12 cellular contexts compared by ENCODE assay signal in the genomic region with DNA sequence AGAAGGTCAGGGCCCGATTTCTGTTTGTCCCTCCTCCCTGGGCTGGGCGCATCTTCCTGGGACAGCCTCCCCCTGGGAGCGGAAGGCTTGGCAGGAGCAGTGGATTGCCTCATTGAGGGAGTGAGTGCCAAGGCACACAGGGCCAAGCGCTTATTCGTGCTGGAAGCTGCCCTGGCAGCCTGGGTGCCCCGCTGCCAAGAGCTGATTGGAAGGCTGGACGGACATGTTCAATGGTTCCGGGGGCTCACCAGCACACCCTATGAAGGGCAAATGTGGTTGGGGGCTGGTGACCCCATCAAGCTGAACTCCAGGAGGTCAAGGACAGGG. TPM values are rescaled to one million over a fixed set of nuclear protein-coding genes. Genes with fewer than 3 reads are reported as not detected.
A peak's percentile ranks its signal among the peaks of the same experiment; 100 is the strongest.
DNase-seq lines count a peak whose midpoint lies in the region; ATAC-seq, FAIRE-seq and TF ChIP-seq lines count a peak whose summit lies in the region.
"Had no signal": no experiment of that assay in that cellular context is flagged by ENCODE, and none has a peak within 500 bp of the region (broad histone marks: within the 10 kb centered on the region; RNA-seq: fewer than 3 reads in every experiment).

No MANE protein-coding gene starts in this region.

- no peak overlapping the region for H3K27ac Mint-ChIP-seq in activated naive CD4-positive, alpha-beta T cell treated with anti-CD3 and anti-CD28 coated beads, Interleukin-2, amount 50 U/mL, for 72 hours

- in situ Hi-C loops in gastrocnemius medialis (cut with MboI; ENCODE audit: low sequenced_read_pairs in 4 of 4): no loop called here

- peaks cover 0 to 20% of the 10 kb centered on the region in 2 donors for H3K36me3 Mint-ChIP-seq in activated naive CD4-positive, alpha-beta T cell treated with anti-CD3 and anti-CD28 coated beads, Interleukin-2, amount 50 U/mL, for 72 hours

- peak overlapping the region in 1 of 4 donors; percentile 25 for H3K4me3 ChIP-seq in gastrocnemius medialis
- H3K4me3 ChIP-seq: tibial nerve had no signal

- intact Hi-C loops in gastrocnemius medialis (cut with DNase I; ENCODE audit: low total_unique reads): loop anchor here (5.0 kb wide), 1 partner anchor 281 kb away; no protein-coding TSS in a partner anchor

- peak overlapping the region in 2 of 4 donors; percentile 6 to 35 for H3K27ac ChIP-seq in gastrocnemius medialis
- H3K27ac ChIP-seq: tibial nerve had no signal

- H3K36me3 ChIP-seq in gastrocnemius medialis: no peaks in the 10 kb centered on the region
- H3K36me3 ChIP-seq: tibial nerve had no signal

- no peaks in the 10 kb centered on the region for H3K27me3 ChIP-seq in gastrocnemius medialis
- H3K27me3 ChIP-seq: tibial nerve had no signal

- ATAC-seq in left lobe of liver (peak; percentile 98), gastrocnemius medialis (peak; percentile 94 to 95)
- no peak for ATAC-seq in activated naive CD4-positive, alpha-beta T cell treated with anti-CD3 and anti-CD28 coated beads, Interleukin-2, amount 50 U/mL, for 72 hours

- DNase-seq in NCI-H446 (lab: John Stamatoyannopoulos, UW) (peak; percentile 71 to 87), cerebellum (ENCODE audit: low spot score) (peak; percentile 91), left lobe of liver (ENCODE audit: low spot score) (peak; percentile 85), gastrocnemius medialis (peak; percentile 52 to 74), NCI-H1105 (lab: John Stamatoyannopoulos, UW) (no peak), H54 (ENCODE audit: insufficient read length, low spot score) (no peak), SIG-M5 treated with dmso at 0.1 percent for 504 hours (lab: John Stamatoyannopoulos, UW; ENCODE audit: unreplicated experiment) (no peak)
- DNase-seq in activated naive CD4-positive, alpha-beta T cell treated with anti-CD3 and anti-CD28 coated beads, Interleukin-2, amount 50 U/mL, for 72 hours (ENCODE audit: low spot score in 2 of 2): no peak
- DNase-seq: GOT3, RPMI8226, small intestine had no signal

- TF ChIP-seq CTCF in gastrocnemius medialis (IDR thresholded peaks at IDR 0.05 in 4 of 5, conservative IDR thresholded peaks at IDR 0.05 in 1 of 5): no peak

- no peaks in the 10 kb centered on the region for H3K9me3 Mint-ChIP-seq in activated naive CD4-positive, alpha-beta T cell treated with anti-CD3 and anti-CD28 coated beads, Interleukin-2, amount 50 U/mL, for 72 hours

- no peaks in the 10 kb centered on the region for H3K9me3 ChIP-seq in gastrocnemius medialis
- H3K9me3 ChIP-seq: tibial nerve had no signal

- FAIRE-seq in H54 (lab: Jason Lieb, UNC): no peak
- FAIRE-seq: small intestine had no signal

- H3K4me1 ChIP-seq in gastrocnemius medialis: peaks cover 11 to 27% of the 10 kb centered on the region in 2 donors

- TF ChIP-seq POLR2A in gastrocnemius medialis (IDR thresholded peaks at IDR 0.05): no peak
- no peak for TF ChIP-seq POLR2A in H54 (IDR thresholded peaks at IDR 0.05; ENCODE audit: low read depth, low read length)

RNA-seq across cellular contexts. Expression of a gene that starts 10.3 kb away (rescaled TPM):
- total RNA-seq in cerebellum (not detected), left lobe of liver (0.05 TPM), gastrocnemius medialis (under 1 TPM in 2 of 4 donors, not detected in 2; 0.05 to 0.07 TPM)
- 10 to 100 TPM in 1 of 2 donors, 1 to 10 TPM in 1; 6.6 to 12.7 TPM for total RNA-seq in activated naive CD4-positive, alpha-beta T cell treated with anti-CD3 and anti-CD28 coated beads, Interleukin-2, amount 50 U/mL, for 72 hours

Comparison
In these comparisons a context has a peak if more than half of its experiments do, and no peak if none do; other contexts are left out.
1. DNase-seq: peak in NCI-H446 (2 of 2), cerebellum (single experiment), left lobe of liver (single experiment) and gastrocnemius medialis (2 of 2); none in NCI-H1105 (single experiment), H54 (single experiment), SIG-M5 treated with dmso at 0.1 percent for 504 hours (single experiment) and activated naive CD4-positive, alpha-beta T cell treated with anti-CD3 and anti-CD28 coated beads, Interleukin-2, amount 50 U/mL, for 72 hours (0 of 2).
2. ATAC-seq: peak in left lobe of liver (single experiment) and gastrocnemius medialis (2 of 2); none in activated naive CD4-positive, alpha-beta T cell treated with anti-CD3 and anti-CD28 coated beads, Interleukin-2, amount 50 U/mL, for 72 hours (0 of 2).